ENCODE assay signal across 8 cellular contexts in the genomic region with DNA sequence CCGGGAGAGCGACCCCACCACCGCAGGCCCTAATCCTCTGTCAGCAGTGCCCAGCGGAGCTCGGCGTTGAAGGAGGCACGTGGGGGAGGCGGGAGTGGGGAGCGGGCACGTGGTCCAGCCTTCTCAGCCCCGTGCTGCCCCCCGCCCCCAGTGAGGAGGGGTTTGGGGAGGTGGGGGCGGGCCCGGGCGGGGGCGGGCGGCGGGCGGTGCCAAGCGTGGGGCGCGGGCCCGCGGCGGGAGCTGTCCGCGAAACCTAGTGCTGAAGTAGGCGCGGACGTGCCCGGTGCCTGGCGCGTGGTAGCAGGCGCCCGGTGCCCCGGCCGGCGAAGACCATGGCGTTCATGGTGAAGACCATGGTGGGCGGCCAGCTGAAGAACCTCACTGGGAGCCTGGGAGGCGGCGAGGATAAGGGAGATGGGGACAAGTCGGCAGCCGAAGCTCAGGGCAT. TPM values are rescaled to one million over a fixed set of nuclear protein-coding genes. Genes with fewer than 3 reads are reported as not detected.
DNase-seq lines count a peak whose midpoint lies in the region; ATAC-seq lines count a peak whose summit lies in the region.

CPLX3 (plus strand) TSS at position 256 of the 448 bp plus-strand sequence; CDS start at position 333, 77 bp downstream.

- H3K9me3 ChIP-seq in HUES48 (ENCODE audit: control insufficient read depth, insufficient read depth, low read length), result no peaks in the 10 kb centered on the region

- H3K79me2 ChIP-seq in mesendoderm (ENCODE audit: control insufficient read depth, insufficient read depth, low read length), result no peaks in the 10 kb centered on the region

- H3K27ac ChIP-seq in HUES48 (ENCODE audit: low read depth, low read length) (no peak within 1 kb of the TSS), mesendoderm (ENCODE audit: low read depth, low read length) (no peak within 1 kb of the TSS)

- no peak within 1 kb of the TSS for H2BK5ac ChIP-seq in mesendoderm (ENCODE audit: low read length)

- H3K4me2 ChIP-seq in mesendoderm (ENCODE audit: low read length), result no peak within 1 kb of the TSS

- no peak within 1 kb of the TSS for H2BK120ac ChIP-seq in mesendoderm (ENCODE audit: low read depth, low read length)

- H3K56ac ChIP-seq in mesendoderm (ENCODE audit: low read length), result no peak within 1 kb of the TSS

- no peak within 1 kb of the TSS for H3K9ac ChIP-seq in HUES48 (ENCODE audit: low read depth, low read length)
- H3K9ac ChIP-seq in mesendoderm (ENCODE audit: low read length), result no peak within 1 kb of the TSS

- no peak within 1 kb of the TSS for H3K4ac ChIP-seq in mesendoderm (ENCODE audit: low read depth, low read length)

- no peaks in the 10 kb centered on the region for H3K79me1 ChIP-seq in mesendoderm (ENCODE audit: low read length)

- H3K18ac ChIP-seq in mesendoderm (ENCODE audit: low read length), result no peak within 1 kb of the TSS

- ATAC-seq in esophagus mucosa (peak; percentile 30), sciatic nerve (peak; percentile 43)

- H3K4me1 ChIP-seq in HUES48 (ENCODE audit: control insufficient read depth, insufficient read depth, low read length) (peaks cover 3% of the 10 kb centered on the region; the same call in 1 of the 2 replicates), mesendoderm (ENCODE audit: control insufficient read depth, low read depth, low read length) (no peaks in the 10 kb centered on the region)

- H2AK5ac ChIP-seq in mesendoderm (ENCODE audit: low read length), result no peak within 1 kb of the TSS

- H3K27me3 ChIP-seq in HUES48 (ENCODE audit: control insufficient read depth, insufficient read depth, low read length), result peaks cover 32% of the 10 kb centered on the region
- H3K27me3 ChIP-seq in mesendoderm (ENCODE audit: insufficient read depth, low read length, poor library complexity), result peaks cover 7% of the 10 kb centered on the region

- H3K36me3 ChIP-seq in HUES48 (ENCODE audit: control insufficient read depth, insufficient read depth, low read length), result no peaks in the 10 kb centered on the region
- H3K36me3 ChIP-seq in mesendoderm (ENCODE audit: control insufficient read depth, insufficient read depth, low read length), result no peaks in the 10 kb centered on the region

- no peak within 1 kb of the TSS for H4K8ac ChIP-seq in mesendoderm (ENCODE audit: low read depth, low read length)

- peak; percentile 22 to 23 for DNase-seq in activated CD4-positive, alpha-beta T cell treated with anti-CD3 and anti-CD28 coated beads, Interleukin-2, amount 50 U/mL, for 4 hours
- no peak for DNase-seq in sciatic nerve (ENCODE audit: low spot score)
- no peak for DNase-seq in mesendoderm
- DNase-seq in NCI-H1930 (lab: John Stamatoyannopoulos, UW), result no peak
- no peak for DNase-seq in cerebellar nuclear complex (lab: John Stamatoyannopoulos, UW)
- DNase-seq in RKO (ENCODE audit: low spot score), result no peak

- H3K4me3 ChIP-seq in HUES48 (ENCODE audit: low read depth, low read length), result peak within 1 kb of the TSS; percentile 40
- H3K4me3 ChIP-seq in mesendoderm (ENCODE audit: low read length), result no peak within 1 kb of the TSS

- WGBS in mesendoderm (ENCODE audit: extremely low coverage, insufficient coverage, low lambda C conversion rate), result no CpG with 5 or more reads among the region's 44 CpGs

- no peak within 1 kb of the TSS for H3K23ac ChIP-seq in mesendoderm (ENCODE audit: low read length)

- intact Hi-C loops in sciatic nerve (cut with DNase I), result no loop called here

- no peak within 1 kb of the TSS for H2BK15ac ChIP-seq in mesendoderm (replicated peaks; ENCODE audit: low read depth)

- no peak within 1 kb of the TSS for H4K5ac ChIP-seq in mesendoderm (ENCODE audit: low read length)

RNA-seq across cellular contexts. Expression of gene CPLX3, which starts in this region (rescaled TPM):
- total RNA-seq in esophagus mucosa, result not detected
- not detected for total RNA-seq in sciatic nerve
- polyA plus RNA-seq in mesendoderm (2013, experiment 1 of 2), result 0.22 TPM
- polyA plus RNA-seq in mesendoderm (2013, experiment 2 of 2), result 0.24 TPM

Comparison
In these comparisons a context has a peak if more than half of its experiments do, and no peak if none do; other contexts are left out.
1. Peak in ATAC-seq in esophagus mucosa; RNA of the gene not detected or under 1 TPM.
2. Peak in ATAC-seq in sciatic nerve; RNA of the gene not detected or under 1 TPM.
3. DNase-seq: peak in activated CD4-positive, alpha-beta T cell treated with anti-CD3 and anti-CD28 coated beads, Interleukin-2, amount 50 U/mL, for 4 hours (2 of 2); none in sciatic nerve (single experiment), mesendoderm (single experiment), NCI-H1930 (0 of 2), cerebellar nuclear complex (0 of 2) and RKO (single experiment).